1 cellular context compared by ENCODE assay signal in the genomic region with DNA sequence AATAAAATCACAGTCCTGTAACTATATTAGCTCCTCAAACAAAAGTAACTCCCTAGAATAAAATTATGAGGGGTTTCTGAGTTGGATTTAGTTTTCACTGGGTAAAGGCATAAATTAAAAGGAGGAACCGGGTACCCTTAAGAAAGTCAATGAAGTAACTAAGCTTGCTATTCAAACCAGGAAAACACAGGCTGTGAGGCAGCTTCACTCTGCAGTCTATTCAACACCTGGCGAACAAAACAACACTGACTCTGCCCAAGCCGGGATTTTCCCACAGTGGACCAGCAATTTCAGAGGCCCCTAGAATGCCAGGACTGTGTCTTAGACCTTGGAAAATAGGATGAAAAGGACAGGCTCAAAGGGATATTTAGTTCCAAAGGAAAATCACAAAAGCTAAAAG.
TF ChIP-seq lines count a peak whose summit lies in the region.

No MANE protein-coding gene starts in this region.

TF ChIP-seq in GM23338, 12 proteins besides CTCF, POLR2A, EP300 and RAD21:
- TF ChIP-seq NANOG (IDR thresholded peaks at IDR 0.05; ENCODE audit: borderline replicate concordance) (no peak), POLR2AphosphoS5 (IDR thresholded peaks at IDR 0.05; ENCODE audit: low read depth) (no peak), JUNB (IDR thresholded peaks at IDR 0.05; ENCODE audit: unreplicated experiment) (no peak), EZH2 (IDR thresholded peaks at IDR 0.05; ENCODE audit: low read depth, unreplicated experiment) (no peak), ZNF114 (CRISPR knock-in tag; IDR thresholded peaks at IDR 0.05) (no peak), STAT1 (IDR thresholded peaks at IDR 0.05; ENCODE audit: unreplicated experiment) (no peak), CREB1 (CRISPR knock-in tag; IDR thresholded peaks at IDR 0.05; ENCODE audit: low read depth) (no peak), EZH2phosphoT487 (IDR thresholded peaks at IDR 0.05; ENCODE audit: unreplicated experiment) (no peak), ZNF331 (CRISPR knock-in tag; IDR thresholded peaks at IDR 0.05; ENCODE audit: low read depth) (no peak)
- TF ChIP-seq, protein P1, sequence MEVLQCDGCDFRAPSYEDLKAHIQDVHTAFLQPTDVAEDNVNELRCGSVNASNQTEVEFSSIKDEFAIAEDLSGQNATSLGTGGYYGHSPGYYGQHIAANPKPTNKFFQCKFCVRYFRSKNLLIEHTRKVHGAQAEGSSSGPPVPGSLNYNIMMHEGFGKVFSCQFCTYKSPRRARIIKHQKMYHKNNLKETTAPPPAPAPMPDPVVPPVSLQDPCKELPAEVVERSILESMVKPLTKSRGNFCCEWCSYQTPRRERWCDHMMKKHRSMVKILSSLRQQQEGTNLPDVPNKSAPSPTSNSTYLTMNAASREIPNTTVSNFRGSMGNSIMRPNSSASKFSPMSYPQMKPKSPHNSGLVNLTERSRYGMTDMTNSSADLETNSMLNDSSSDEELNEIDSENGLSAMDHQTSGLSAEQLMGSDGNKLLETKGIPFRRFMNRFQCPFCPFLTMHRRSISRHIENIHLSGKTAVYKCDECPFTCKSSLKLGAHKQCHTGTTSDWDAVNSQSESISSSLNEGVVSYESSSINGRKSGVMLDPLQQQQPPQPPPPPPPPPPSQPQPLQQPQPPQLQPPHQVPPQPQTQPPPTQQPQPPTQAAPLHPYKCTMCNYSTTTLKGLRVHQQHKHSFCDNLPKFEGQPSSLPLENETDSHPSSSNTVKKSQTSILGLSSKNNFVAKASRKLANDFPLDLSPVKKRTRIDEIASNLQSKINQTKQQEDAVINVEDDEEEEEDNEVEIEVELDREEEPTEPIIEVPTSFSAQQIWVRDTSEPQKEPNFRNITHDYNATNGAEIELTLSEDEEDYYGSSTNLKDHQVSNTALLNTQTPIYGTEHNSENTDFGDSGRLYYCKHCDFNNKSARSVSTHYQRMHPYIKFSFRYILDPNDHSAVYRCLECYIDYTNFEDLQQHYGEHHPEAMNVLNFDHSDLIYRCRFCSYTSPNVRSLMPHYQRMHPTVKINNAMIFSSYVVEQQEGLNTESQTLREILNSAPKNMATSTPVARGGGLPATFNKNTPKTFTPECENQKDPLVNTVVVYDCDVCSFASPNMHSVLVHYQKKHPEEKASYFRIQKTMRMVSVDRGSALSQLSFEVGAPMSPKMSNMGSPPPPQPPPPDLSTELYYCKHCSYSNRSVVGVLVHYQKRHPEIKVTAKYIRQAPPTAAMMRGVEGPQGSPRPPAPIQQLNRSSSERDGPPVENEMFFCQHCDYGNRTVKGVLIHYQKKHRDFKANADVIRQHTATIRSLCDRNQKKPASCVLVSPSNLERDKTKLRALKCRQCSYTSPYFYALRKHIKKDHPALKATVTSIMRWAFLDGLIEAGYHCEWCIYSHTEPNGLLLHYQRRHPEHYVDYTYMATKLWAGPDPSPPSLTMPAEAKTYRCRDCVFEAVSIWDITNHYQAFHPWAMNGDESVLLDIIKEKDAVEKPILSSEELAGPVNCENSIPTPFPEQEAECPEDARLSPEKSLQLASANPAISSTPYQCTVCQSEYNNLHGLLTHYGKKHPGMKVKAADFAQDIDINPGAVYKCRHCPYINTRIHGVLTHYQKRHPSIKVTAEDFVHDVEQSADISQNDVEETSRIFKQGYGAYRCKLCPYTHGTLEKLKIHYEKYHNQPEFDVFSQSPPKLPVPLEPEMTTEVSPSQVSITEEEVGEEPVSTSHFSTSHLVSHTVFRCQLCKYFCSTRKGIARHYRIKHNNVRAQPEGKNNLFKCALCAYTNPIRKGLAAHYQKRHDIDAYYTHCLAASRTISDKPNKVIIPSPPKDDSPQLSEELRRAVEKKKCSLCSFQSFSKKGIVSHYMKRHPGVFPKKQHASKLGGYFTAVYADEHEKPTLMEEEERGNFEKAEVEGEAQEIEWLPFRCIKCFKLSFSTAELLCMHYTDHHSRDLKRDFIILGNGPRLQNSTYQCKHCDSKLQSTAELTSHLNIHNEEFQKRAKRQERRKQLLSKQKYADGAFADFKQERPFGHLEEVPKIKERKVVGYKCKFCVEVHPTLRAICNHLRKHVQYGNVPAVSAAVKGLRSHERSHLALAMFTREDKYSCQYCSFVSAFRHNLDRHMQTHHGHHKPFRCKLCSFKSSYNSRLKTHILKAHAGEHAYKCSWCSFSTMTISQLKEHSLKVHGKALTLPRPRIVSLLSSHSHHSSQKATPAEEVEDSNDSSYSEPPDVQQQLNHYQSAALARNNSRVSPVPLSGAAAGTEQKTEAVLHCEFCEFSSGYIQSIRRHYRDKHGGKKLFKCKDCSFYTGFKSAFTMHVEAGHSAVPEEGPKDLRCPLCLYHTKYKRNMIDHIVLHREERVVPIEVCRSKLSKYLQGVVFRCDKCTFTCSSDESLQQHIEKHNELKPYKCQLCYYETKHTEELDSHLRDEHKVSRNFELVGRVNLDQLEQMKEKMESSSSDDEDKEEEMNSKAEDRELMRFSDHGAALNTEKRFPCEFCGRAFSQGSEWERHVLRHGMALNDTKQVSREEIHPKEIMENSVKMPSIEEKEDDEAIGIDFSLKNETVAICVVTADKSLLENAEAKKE (CRISPR knock-in tag; IDR thresholded peaks at IDR 0.05): no peak
- TF ChIP-seq, protein P2, sequence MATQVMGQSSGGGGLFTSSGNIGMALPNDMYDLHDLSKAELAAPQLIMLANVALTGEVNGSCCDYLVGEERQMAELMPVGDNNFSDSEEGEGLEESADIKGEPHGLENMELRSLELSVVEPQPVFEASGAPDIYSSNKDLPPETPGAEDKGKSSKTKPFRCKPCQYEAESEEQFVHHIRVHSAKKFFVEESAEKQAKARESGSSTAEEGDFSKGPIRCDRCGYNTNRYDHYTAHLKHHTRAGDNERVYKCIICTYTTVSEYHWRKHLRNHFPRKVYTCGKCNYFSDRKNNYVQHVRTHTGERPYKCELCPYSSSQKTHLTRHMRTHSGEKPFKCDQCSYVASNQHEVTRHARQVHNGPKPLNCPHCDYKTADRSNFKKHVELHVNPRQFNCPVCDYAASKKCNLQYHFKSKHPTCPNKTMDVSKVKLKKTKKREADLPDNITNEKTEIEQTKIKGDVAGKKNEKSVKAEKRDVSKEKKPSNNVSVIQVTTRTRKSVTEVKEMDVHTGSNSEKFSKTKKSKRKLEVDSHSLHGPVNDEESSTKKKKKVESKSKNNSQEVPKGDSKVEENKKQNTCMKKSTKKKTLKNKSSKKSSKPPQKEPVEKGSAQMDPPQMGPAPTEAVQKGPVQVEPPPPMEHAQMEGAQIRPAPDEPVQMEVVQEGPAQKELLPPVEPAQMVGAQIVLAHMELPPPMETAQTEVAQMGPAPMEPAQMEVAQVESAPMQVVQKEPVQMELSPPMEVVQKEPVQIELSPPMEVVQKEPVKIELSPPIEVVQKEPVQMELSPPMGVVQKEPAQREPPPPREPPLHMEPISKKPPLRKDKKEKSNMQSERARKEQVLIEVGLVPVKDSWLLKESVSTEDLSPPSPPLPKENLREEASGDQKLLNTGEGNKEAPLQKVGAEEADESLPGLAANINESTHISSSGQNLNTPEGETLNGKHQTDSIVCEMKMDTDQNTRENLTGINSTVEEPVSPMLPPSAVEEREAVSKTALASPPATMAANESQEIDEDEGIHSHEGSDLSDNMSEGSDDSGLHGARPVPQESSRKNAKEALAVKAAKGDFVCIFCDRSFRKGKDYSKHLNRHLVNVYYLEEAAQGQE (IDR thresholded peaks at IDR 0.05; ENCODE audit: unreplicated experiment): no peak
- TF ChIP-seq, protein P3, sequence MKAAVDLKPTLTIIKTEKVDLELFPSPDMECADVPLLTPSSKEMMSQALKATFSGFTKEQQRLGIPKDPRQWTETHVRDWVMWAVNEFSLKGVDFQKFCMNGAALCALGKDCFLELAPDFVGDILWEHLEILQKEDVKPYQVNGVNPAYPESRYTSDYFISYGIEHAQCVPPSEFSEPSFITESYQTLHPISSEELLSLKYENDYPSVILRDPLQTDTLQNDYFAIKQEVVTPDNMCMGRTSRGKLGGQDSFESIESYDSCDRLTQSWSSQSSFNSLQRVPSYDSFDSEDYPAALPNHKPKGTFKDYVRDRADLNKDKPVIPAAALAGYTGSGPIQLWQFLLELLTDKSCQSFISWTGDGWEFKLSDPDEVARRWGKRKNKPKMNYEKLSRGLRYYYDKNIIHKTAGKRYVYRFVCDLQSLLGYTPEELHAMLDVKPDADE (IDR thresholded peaks at IDR 0.05): no peak
